Comparison of ENCODE assay signal across 13 cellular contexts in the genomic region with DNA sequence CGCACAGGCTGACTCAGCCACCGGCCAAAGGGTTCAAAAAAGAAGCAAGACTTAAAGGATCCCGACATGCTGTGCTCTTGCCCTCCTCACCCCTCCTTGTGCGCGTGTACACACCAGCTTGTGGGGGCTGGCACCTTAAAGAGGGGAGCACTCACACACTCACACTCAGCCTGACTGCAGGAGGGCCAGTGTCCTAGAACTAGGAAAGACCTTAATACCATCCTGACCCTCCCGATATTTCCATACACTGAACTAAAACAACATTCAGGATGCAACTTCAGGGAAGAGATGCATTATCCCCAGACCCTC. TPM values are rescaled to one million over a fixed set of nuclear protein-coding genes. Genes with fewer than 3 reads are reported as not detected.
DNase-seq lines count a peak whose midpoint lies in the region; ATAC-seq, FAIRE-seq and TF ChIP-seq lines count a peak whose summit lies in the region.
"Had no signal": no experiment of that assay in that cellular context is flagged by ENCODE, and none has a peak within 500 bp of the region (broad histone marks: within the 10 kb centered on the region; RNA-seq: fewer than 3 reads in every experiment).

No MANE protein-coding gene starts in this region.

- H3K4me3 ChIP-seq in A673 (ENCODE audit: low read depth, low read length, poor library complexity, severe bottlenecking), result no peak overlapping the region
- H3K4me3 ChIP-seq in body of pancreas, result no peak overlapping the region
- H3K4me3 ChIP-seq in HepG2 (replicated peaks in 1 of 3; ENCODE audit: insufficient read depth in 1 of 3, low read depth in 2 of 3, low read length in 3 of 3), result peak overlapping the region in 1 of 3 experiments; percentile 32; a peak in 2 of 6 replicates
- peak overlapping the region; percentile 14 for H3K4me3 ChIP-seq in rectal smooth muscle tissue (ENCODE audit: low read length)
- H3K4me3 ChIP-seq: skin epidermis had no signal

- POLR2A ChIA-PET in A673 (lab: Charles Lee; ENCODE audit: low non-redundant PET), result no interaction called here
- POLR2A ChIA-PET in HepG2 (lab: Yijun Ruan, JAX), result interaction anchor here (0.7 to 11.8 kb wide), 16 partner anchors 6 to 205 kb away, joined by 3 to 203 read pairs (median 4); a partner anchor contains a TSS
- POLR2A ChIA-PET in T-cell (lab: Charles Lee), result no interaction called here

- TF ChIP-seq EP300 in HepG2 (IDR thresholded peaks at IDR 0.05; ENCODE audit: low read depth in 2 of 2, low read length in 2 of 2) (no peak), HepG2 (CRISPR knock-in tag; IDR thresholded peaks at IDR 0.05; ENCODE audit: borderline replicate concordance) (no peak)

- no peaks in the 10 kb centered on the region for H3K9me3 ChIP-seq in A673 (ENCODE audit: low read depth, low read length, poor library complexity, severe bottlenecking)
- H3K9me3 ChIP-seq in body of pancreas, result no peaks in the 10 kb centered on the region
- no peaks in the 10 kb centered on the region for H3K9me3 ChIP-seq in HepG2 (ENCODE audit: low read length)

- in situ Hi-C loops in HepG2 (cut with HindIII; ENCODE audit: extremely low pct_ligation_motif_present, low pct_unique_long_range_greater_than_20kb), result no loop called here

- DNase-seq in A673 (ENCODE audit: low spot score) (no peak), body of pancreas (no peak), HepG2 (ENCODE audit: low spot score) (no peak), T-cell (no peak), epidermal melanocyte (ENCODE audit: insufficient read length, low spot score) (no peak), SIG-M5 (lab: John Stamatoyannopoulos, UW) (no peak)
- DNase-seq: activated CD8-positive, alpha-beta memory T cell treated with anti-CD3 and anti-CD28 coated beads, Interleukin-2, amount 10 ng/mL, durations not matched to agents 7 days and 5 days; activated naive CD4-positive, alpha-beta T cell treated with anti-CD3 and anti-CD28 coated beads, Interleukin-2, amount 50 U/mL, for 16 hours; DMS153 had no signal

- TF ChIP-seq CTCF in A673 (conservative IDR thresholded peaks at IDR 0.05; ENCODE audit: low read depth, low read length) (no peak), body of pancreas (IDR thresholded peaks at IDR 0.05) (no peak), HepG2 (CRISPR knock-in tag; IDR thresholded peaks at IDR 0.05) (no peak)

- no peaks in the 10 kb centered on the region for H3K36me3 Mint-ChIP-seq in T-cell
- H3K36me3 Mint-ChIP-seq: activated CD8-positive, alpha-beta memory T cell treated with anti-CD3 and anti-CD28 coated beads, Interleukin-2, amount 10 ng/mL, durations not matched to agents 7 days and 5 days had no signal

- peaks cover 15% of the 10 kb centered on the region for H3K4me1 ChIP-seq in A673 (ENCODE audit: insufficient read depth, low read length, poor library complexity, severe bottlenecking)
- peaks cover 78% of the 10 kb centered on the region for H3K4me1 ChIP-seq in body of pancreas
- H3K4me1 ChIP-seq in HepG2 (ENCODE audit: insufficient read depth, low read length), result peaks cover 96% of the 10 kb centered on the region
- H3K4me1 ChIP-seq in rectal smooth muscle tissue (ENCODE audit: control insufficient read depth, insufficient read depth, low read length), result peaks cover 61% of the 10 kb centered on the region

- CTCF ChIA-PET in A673 (lab: Charles Lee), result interaction anchor here (0.7 kb wide), 1 partner anchor 184 kb away, joined by 11 read pairs; no protein-coding TSS in a partner anchor
- CTCF ChIA-PET in HepG2 (lab: Yijun Ruan, JAX; ENCODE audit: low intra/inter-chr PET ratio, low total read pairs), result interaction anchor here (1.2 kb wide), 1 partner anchor 33 kb away, joined by 3 read pairs; no protein-coding TSS in a partner anchor
- CTCF ChIA-PET in T-cell (lab: Charles Lee), result no interaction called here

- H3K27ac ChIP-seq in A673 (ENCODE audit: low read depth, low read length, poor library complexity, severe bottlenecking) (peak overlapping the region; percentile 17), body of pancreas (peak overlapping the region; percentile 15 to 76 (median 38)), HepG2 (ENCODE audit: extremely low read length, insufficient read depth, low read length) (peak overlapping the region; percentile 39), rectal smooth muscle tissue (ENCODE audit: low read depth, low read length) (peak overlapping the region; percentile 94)

- peaks cover 0 to 7% (median 4%) of the 10 kb centered on the region in 3 donors for H3K4me1 Mint-ChIP-seq in T-cell
- H3K4me1 Mint-ChIP-seq: activated CD8-positive, alpha-beta memory T cell treated with anti-CD3 and anti-CD28 coated beads, Interleukin-2, amount 10 ng/mL, durations not matched to agents 7 days and 5 days had no signal

- H3K4me2 ChIP-seq in HepG2 (ENCODE audit: low read depth, low read length), result peak overlapping the region; percentile 55

- H3K27ac Mint-ChIP-seq in T-cell, result no peak overlapping the region
- H3K27ac Mint-ChIP-seq: activated CD8-positive, alpha-beta memory T cell treated with anti-CD3 and anti-CD28 coated beads, Interleukin-2, amount 10 ng/mL, durations not matched to agents 7 days and 5 days had no signal

- intact Hi-C loops in A673 (cut with micrococcal nuclease; ENCODE audit: unreplicated experiment) (no loop called here), body of pancreas (cut with DNase I) (no loop called here), HepG2 (cut with micrococcal nuclease; ENCODE audit: unreplicated experiment) (no loop called here)

- peak overlapping the region; percentile 20; the same call in 1 of the 2 replicates for H3K9ac ChIP-seq in HepG2 (ENCODE audit: insufficient read depth, low read depth, low read length)
- peak overlapping the region; percentile 24 for H3K9ac ChIP-seq in rectal smooth muscle tissue (ENCODE audit: low read length)

- no peaks in the 10 kb centered on the region for H3K9me3 Mint-ChIP-seq in T-cell

- peak; percentile 8 for FAIRE-seq in HepG2 (lab: Jason Lieb, UNC)
- FAIRE-seq: colon had no signal

- no peak overlapping the region for H2AFZ ChIP-seq in HepG2 (ENCODE audit: low read length)

- peaks cover 7% of the 10 kb centered on the region for H4K20me1 ChIP-seq in HepG2 (ENCODE audit: insufficient read depth, low read length)

- TF ChIP-seq POLR2A in body of pancreas (IDR thresholded peaks at IDR 0.05), result no peak
- no peak for TF ChIP-seq POLR2A in HepG2 (IDR thresholded peaks at IDR 0.05; ENCODE audit: insufficient read depth in 1 of 2, low read depth in 2 of 2, low read length in 2 of 2)

- ATAC-seq in body of pancreas (no peak), HepG2 (peak; percentile 0; the same call in 1 of the 3 replicates), T-cell (replicated peaks in 1 of 4) (no peak), HG03354 (IDR thresholded peaks at IDR 0.05; ENCODE audit: poor library complexity, severe bottlenecking, unreplicated experiment) (no peak)
- ATAC-seq: activated CD8-positive, alpha-beta memory T cell treated with anti-CD3 and anti-CD28 coated beads, Interleukin-2, amount 10 ng/mL, durations not matched to agents 7 days and 5 days had no signal

- H3K27me3 ChIP-seq in A673 (replicated peaks; ENCODE audit: insufficient read depth, low read depth, low read length, poor library complexity) (no peaks in the 10 kb centered on the region), body of pancreas (no peaks in the 10 kb centered on the region), HepG2 (ENCODE audit: control insufficient read depth in 1 of 2, insufficient read depth in 2 of 2, low read length in 2 of 2) (peaks cover 0 to 6% of the 10 kb centered on the region in 2 experiments; a peak in 1 of 5 replicates), rectal smooth muscle tissue (ENCODE audit: control insufficient read depth, insufficient read depth, low read length) (peaks cover 2% of the 10 kb centered on the region)

- H3K36me3 ChIP-seq in A673 (ENCODE audit: insufficient read depth, low read length, poor library complexity, severe bottlenecking) (peaks cover 57% of the 10 kb centered on the region), body of pancreas (replicated peaks in 1 of 2; ENCODE audit: insufficient read depth in 1 of 2, low read depth in 2 of 2) (peaks cover 0 to 5% of the 10 kb centered on the region in 2 donors), HepG2 (replicated peaks in 1 of 2; ENCODE audit: control insufficient read depth in 1 of 2, insufficient read depth in 2 of 2, low read length in 2 of 2) (peaks cover 15 to 18% of the 10 kb centered on the region in 2 experiments; a peak in 4 of 5 replicates), rectal smooth muscle tissue (ENCODE audit: control insufficient read depth, insufficient read depth, low read length) (peaks cover 18% of the 10 kb centered on the region)

- H3K27me3 Mint-ChIP-seq in T-cell, result peaks cover 22 to 37% of the 10 kb centered on the region in 2 donors

- H3K4me3 Mint-ChIP-seq in T-cell, result no peak overlapping the region
- H3K4me3 Mint-ChIP-seq: activated CD8-positive, alpha-beta memory T cell treated with anti-CD3 and anti-CD28 coated beads, Interleukin-2, amount 10 ng/mL, durations not matched to agents 7 days and 5 days had no signal

- peaks cover 34% of the 10 kb centered on the region for H3K79me2 ChIP-seq in HepG2 (ENCODE audit: insufficient read depth, low read length)

- WGBS in body of pancreas, 2 donors, result 81 to 89% methylated on average over 6 of the region's 6 CpGs
- 27% methylated on average over 6 of the region's 6 CpGs for WGBS in HepG2 (ENCODE audit: low lambda C conversion rate)

- BruUV-seq in A673 (replicated peaks; lab: Mats Ljungman, UMichigan), result no TSS peak
- no TSS peak for BruUV-seq in HepG2 (replicated peaks; lab: Mats Ljungman, UMichigan)

- TF ChIP-seq RAD21 in HepG2 (CRISPR knock-in tag; IDR thresholded peaks at IDR 0.05), result no peak

RNA-seq across cellular contexts. Expression of a gene that starts 5.6 kb away (rescaled TPM):
- 77.5 and 82.2 TPM in 2 replicates for total RNA-seq in A673 (2021)
- total RNA-seq in body of pancreas, result 10 to 100 TPM; 25.7 to 93.9 TPM
- total RNA-seq in HepG2 (2016; rRNA removed; fragmentation: Illumina TruSeq; extraction: Trizol), result 28.5 and 52.6 TPM in 2 replicates
- total RNA-seq in HepG2 (2016; cell fraction: cytosol; rRNA removed; fragmentation: Illumina TruSeq; extraction: Trizol; ENCODE audit: low read depth), result 29.8 and 32.7 TPM in 2 replicates
- 26.0 and 48.3 TPM in 2 replicates for total RNA-seq in HepG2 (2016; cell fraction: insoluble cytoplasmic fraction; rRNA removed; fragmentation: Illumina TruSeq; extraction: Trizol)
- total RNA-seq in HepG2 (2016; cell fraction: membrane; rRNA removed; fragmentation: Illumina TruSeq; extraction: Trizol), result 54.4 and 56.9 TPM in 2 replicates
- 54.4 and 55.1 TPM in 2 replicates for total RNA-seq in HepG2 (2016; cell fraction: nucleus; rRNA removed; fragmentation: Illumina TruSeq; extraction: Trizol)
- 58.8 and 61.3 TPM in 2 replicates for polyA plus RNA-seq in HepG2 (2011; rRNA removed)
- 38.5 and 60.7 TPM in 2 replicates for polyA plus RNA-seq in HepG2 (2011; cell fraction: cytosol; rRNA removed)
- polyA plus RNA-seq in HepG2 (2011; cell fraction: nucleus; rRNA removed), result 143 and 171 TPM in 2 replicates
- polyA plus RNA-seq in HepG2 (2012), result 40.4 and 41.4 TPM in 2 replicates
- 17.4 and 18.8 TPM in 2 replicates for polyA plus RNA-seq in HepG2 (2016; cell fraction: cytosol; fragmentation: Illumina TruSeq; extraction: Trizol; ENCODE audit: low read depth)
- 22.6 and 27.6 TPM in 2 replicates for polyA plus RNA-seq in HepG2 (2016; cell fraction: insoluble cytoplasmic fraction; fragmentation: Illumina TruSeq; extraction: Trizol; ENCODE audit: low read depth)
- polyA plus RNA-seq in HepG2 (2016; cell fraction: membrane; fragmentation: Illumina TruSeq; extraction: Trizol; ENCODE audit: low read depth), result 33.9 and 35.9 TPM in 2 replicates
- polyA plus RNA-seq in HepG2 (2016; cell fraction: nucleus; fragmentation: Illumina TruSeq; extraction: Trizol; ENCODE audit: insufficient read depth, low read depth), result 102 and 113 TPM in 2 replicates
- 71.1 and 76.2 TPM in 2 replicates for polyA minus RNA-seq in HepG2 (2011; rRNA and poly(A)+ RNA removed; ENCODE audit: low replicate concordance)
- polyA minus RNA-seq in HepG2 (2011; cell fraction: cytosol; rRNA and poly(A)+ RNA removed), result 18.8 and 24.4 TPM in 2 replicates
- polyA minus RNA-seq in HepG2 (2011; cell fraction: nucleus; rRNA and poly(A)+ RNA removed), result 23.2 and 26.8 TPM in 2 replicates
- 1 to 10 TPM in 2 of 5 donors, under 1 TPM in 2, not detected in 1; 0.29 to 1.3 (median 0.83) TPM for total RNA-seq in T-cell
- total RNA-seq: activated CD8-positive, alpha-beta memory T cell treated with anti-CD3 and anti-CD28 coated beads, Interleukin-2, amount 10 ng/mL, durations not matched to agents 7 days and 5 days had no signal

Comparison
In these comparisons a context has a peak if more than half of its experiments do, and no peak if none do; other contexts are left out.
1. H3K27ac ChIP-seq: peak in every context shown above with its lines; median percentile 94 in rectal smooth muscle tissue; 39 in HepG2; 38 in body of pancreas; 17 in A673.
2. RNA of a gene that starts 5.6 kb away (total RNA-seq): 25.7 to 93.9 TPM in body of pancreas, 77.5 to 82.2 TPM in A673 and 26.0 to 56.9 TPM in HepG2; 0.29 to 1.3 TPM in T-cell; every median in the first group is over 10 times any median in the second.
3. CTCF ChIA-PET loops: an anchor here in A673 (0.7 kb wide) and HepG2 (1.2 kb wide); none called in T-cell.